2 cellular contexts compared by ENCODE assay signal in the genomic region with DNA sequence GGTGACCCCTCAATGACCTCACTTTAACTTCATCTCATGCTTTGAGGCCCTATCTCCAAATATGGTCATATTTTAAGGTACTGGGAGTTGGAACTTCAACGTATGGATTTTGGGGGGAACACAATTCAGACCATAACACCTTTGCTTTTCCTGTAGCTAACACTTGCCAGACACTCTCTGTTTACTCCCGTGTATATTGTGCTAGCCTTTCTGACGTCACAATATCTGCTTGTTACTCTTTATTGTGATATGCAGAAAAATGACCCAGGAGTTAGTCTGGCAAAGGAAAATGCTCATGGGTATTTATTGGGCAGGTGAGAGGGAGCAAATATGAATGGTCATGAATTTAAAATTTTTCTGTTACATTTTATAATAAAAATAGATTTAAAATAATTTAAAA.
TF ChIP-seq lines count a peak whose summit lies in the region.

No MANE protein-coding gene starts in this region.

TF ChIP-seq in GM23338, 12 proteins besides CTCF, POLR2A, EP300 and RAD21 (continues in another document):
- TF ChIP-seq, protein P1, sequence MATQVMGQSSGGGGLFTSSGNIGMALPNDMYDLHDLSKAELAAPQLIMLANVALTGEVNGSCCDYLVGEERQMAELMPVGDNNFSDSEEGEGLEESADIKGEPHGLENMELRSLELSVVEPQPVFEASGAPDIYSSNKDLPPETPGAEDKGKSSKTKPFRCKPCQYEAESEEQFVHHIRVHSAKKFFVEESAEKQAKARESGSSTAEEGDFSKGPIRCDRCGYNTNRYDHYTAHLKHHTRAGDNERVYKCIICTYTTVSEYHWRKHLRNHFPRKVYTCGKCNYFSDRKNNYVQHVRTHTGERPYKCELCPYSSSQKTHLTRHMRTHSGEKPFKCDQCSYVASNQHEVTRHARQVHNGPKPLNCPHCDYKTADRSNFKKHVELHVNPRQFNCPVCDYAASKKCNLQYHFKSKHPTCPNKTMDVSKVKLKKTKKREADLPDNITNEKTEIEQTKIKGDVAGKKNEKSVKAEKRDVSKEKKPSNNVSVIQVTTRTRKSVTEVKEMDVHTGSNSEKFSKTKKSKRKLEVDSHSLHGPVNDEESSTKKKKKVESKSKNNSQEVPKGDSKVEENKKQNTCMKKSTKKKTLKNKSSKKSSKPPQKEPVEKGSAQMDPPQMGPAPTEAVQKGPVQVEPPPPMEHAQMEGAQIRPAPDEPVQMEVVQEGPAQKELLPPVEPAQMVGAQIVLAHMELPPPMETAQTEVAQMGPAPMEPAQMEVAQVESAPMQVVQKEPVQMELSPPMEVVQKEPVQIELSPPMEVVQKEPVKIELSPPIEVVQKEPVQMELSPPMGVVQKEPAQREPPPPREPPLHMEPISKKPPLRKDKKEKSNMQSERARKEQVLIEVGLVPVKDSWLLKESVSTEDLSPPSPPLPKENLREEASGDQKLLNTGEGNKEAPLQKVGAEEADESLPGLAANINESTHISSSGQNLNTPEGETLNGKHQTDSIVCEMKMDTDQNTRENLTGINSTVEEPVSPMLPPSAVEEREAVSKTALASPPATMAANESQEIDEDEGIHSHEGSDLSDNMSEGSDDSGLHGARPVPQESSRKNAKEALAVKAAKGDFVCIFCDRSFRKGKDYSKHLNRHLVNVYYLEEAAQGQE (IDR thresholded peaks at IDR 0.05; ENCODE audit: unreplicated experiment): no peak
- TF ChIP-seq ZNF331 (CRISPR knock-in tag; IDR thresholded peaks at IDR 0.05; ENCODE audit: low read depth): no peak
- TF ChIP-seq EZH2 (IDR thresholded peaks at IDR 0.05; ENCODE audit: low read depth, unreplicated experiment): no peak
- TF ChIP-seq ZNF114 (CRISPR knock-in tag; IDR thresholded peaks at IDR 0.05): no peak
- TF ChIP-seq CREB1 (CRISPR knock-in tag; IDR thresholded peaks at IDR 0.05; ENCODE audit: low read depth): no peak
- TF ChIP-seq, protein P2, sequence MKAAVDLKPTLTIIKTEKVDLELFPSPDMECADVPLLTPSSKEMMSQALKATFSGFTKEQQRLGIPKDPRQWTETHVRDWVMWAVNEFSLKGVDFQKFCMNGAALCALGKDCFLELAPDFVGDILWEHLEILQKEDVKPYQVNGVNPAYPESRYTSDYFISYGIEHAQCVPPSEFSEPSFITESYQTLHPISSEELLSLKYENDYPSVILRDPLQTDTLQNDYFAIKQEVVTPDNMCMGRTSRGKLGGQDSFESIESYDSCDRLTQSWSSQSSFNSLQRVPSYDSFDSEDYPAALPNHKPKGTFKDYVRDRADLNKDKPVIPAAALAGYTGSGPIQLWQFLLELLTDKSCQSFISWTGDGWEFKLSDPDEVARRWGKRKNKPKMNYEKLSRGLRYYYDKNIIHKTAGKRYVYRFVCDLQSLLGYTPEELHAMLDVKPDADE (IDR thresholded peaks at IDR 0.05): no peak
- no peak for TF ChIP-seq JUNB (IDR thresholded peaks at IDR 0.05; ENCODE audit: unreplicated experiment)
- TF ChIP-seq NANOG (IDR thresholded peaks at IDR 0.05; ENCODE audit: borderline replicate concordance): no peak
- no peak for TF ChIP-seq STAT1 (IDR thresholded peaks at IDR 0.05; ENCODE audit: unreplicated experiment)
- TF ChIP-seq, protein P3, sequence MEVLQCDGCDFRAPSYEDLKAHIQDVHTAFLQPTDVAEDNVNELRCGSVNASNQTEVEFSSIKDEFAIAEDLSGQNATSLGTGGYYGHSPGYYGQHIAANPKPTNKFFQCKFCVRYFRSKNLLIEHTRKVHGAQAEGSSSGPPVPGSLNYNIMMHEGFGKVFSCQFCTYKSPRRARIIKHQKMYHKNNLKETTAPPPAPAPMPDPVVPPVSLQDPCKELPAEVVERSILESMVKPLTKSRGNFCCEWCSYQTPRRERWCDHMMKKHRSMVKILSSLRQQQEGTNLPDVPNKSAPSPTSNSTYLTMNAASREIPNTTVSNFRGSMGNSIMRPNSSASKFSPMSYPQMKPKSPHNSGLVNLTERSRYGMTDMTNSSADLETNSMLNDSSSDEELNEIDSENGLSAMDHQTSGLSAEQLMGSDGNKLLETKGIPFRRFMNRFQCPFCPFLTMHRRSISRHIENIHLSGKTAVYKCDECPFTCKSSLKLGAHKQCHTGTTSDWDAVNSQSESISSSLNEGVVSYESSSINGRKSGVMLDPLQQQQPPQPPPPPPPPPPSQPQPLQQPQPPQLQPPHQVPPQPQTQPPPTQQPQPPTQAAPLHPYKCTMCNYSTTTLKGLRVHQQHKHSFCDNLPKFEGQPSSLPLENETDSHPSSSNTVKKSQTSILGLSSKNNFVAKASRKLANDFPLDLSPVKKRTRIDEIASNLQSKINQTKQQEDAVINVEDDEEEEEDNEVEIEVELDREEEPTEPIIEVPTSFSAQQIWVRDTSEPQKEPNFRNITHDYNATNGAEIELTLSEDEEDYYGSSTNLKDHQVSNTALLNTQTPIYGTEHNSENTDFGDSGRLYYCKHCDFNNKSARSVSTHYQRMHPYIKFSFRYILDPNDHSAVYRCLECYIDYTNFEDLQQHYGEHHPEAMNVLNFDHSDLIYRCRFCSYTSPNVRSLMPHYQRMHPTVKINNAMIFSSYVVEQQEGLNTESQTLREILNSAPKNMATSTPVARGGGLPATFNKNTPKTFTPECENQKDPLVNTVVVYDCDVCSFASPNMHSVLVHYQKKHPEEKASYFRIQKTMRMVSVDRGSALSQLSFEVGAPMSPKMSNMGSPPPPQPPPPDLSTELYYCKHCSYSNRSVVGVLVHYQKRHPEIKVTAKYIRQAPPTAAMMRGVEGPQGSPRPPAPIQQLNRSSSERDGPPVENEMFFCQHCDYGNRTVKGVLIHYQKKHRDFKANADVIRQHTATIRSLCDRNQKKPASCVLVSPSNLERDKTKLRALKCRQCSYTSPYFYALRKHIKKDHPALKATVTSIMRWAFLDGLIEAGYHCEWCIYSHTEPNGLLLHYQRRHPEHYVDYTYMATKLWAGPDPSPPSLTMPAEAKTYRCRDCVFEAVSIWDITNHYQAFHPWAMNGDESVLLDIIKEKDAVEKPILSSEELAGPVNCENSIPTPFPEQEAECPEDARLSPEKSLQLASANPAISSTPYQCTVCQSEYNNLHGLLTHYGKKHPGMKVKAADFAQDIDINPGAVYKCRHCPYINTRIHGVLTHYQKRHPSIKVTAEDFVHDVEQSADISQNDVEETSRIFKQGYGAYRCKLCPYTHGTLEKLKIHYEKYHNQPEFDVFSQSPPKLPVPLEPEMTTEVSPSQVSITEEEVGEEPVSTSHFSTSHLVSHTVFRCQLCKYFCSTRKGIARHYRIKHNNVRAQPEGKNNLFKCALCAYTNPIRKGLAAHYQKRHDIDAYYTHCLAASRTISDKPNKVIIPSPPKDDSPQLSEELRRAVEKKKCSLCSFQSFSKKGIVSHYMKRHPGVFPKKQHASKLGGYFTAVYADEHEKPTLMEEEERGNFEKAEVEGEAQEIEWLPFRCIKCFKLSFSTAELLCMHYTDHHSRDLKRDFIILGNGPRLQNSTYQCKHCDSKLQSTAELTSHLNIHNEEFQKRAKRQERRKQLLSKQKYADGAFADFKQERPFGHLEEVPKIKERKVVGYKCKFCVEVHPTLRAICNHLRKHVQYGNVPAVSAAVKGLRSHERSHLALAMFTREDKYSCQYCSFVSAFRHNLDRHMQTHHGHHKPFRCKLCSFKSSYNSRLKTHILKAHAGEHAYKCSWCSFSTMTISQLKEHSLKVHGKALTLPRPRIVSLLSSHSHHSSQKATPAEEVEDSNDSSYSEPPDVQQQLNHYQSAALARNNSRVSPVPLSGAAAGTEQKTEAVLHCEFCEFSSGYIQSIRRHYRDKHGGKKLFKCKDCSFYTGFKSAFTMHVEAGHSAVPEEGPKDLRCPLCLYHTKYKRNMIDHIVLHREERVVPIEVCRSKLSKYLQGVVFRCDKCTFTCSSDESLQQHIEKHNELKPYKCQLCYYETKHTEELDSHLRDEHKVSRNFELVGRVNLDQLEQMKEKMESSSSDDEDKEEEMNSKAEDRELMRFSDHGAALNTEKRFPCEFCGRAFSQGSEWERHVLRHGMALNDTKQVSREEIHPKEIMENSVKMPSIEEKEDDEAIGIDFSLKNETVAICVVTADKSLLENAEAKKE (CRISPR knock-in tag; IDR thresholded peaks at IDR 0.05): no peak

TF ChIP-seq in K562, 482 proteins besides CTCF, POLR2A, EP300 and RAD21 (continued from another document):
- TF ChIP-seq MEIS2 (IDR thresholded peaks at IDR 0.05; ENCODE audit: partially characterized antibody): peak; percentile 4
